Comparison of ENCODE assay signal across 27 cellular contexts in genomic region chr3:146557745-146558144, GRCh38. TPM values are rescaled to one million over a fixed set of nuclear protein-coding genes. Genes with fewer than 3 reads are reported as not detected.
DNase-seq lines count a peak whose midpoint lies in the region; TF ChIP-seq lines count a peak whose summit lies in the region.
"Had no signal": no experiment of that assay in that cellular context is flagged by ENCODE, and none has a peak within 500 bp of the region (broad histone marks: within the 10 kb centered on the region; RNA-seq: fewer than 3 reads in every experiment).

No MANE protein-coding gene starts in this region.

- intact Hi-C loops in lower leg skin (cut with DNase I; ENCODE audit: low total_unique reads): no loop called here

- 90 to 91% methylated on average over 3 to 4 of the region's 4 CpGs for WGBS in endodermal cell (ENCODE audit: insufficient coverage in 1 of 2, insufficient read length in 1 of 2), 2 experiments
- WGBS in lower leg skin, 2 donors: 55 to 67% methylated on average over 4 of the region's 4 CpGs

- H3K4me3 ChIP-seq in endodermal cell (ENCODE audit: low read length): peak overlapping the region; percentile 10
- H3K4me3 ChIP-seq in lower leg skin (ENCODE audit: low read depth, poor library complexity, severe bottlenecking): no peak overlapping the region
- H3K4me3 ChIP-seq: BLaER1 had no signal

- DNase-seq in DMS 273 (lab: John Stamatoyannopoulos, UW; ENCODE audit: unreplicated experiment): peak; percentile 29
- no peak for DNase-seq in DMS 273 treated with DMSO at 0.1 percent for 48 hours (lab: John Stamatoyannopoulos, UW)
- DNase-seq in NOMO-1 treated with DMSO at 0.1 percent for 48 hours (lab: John Stamatoyannopoulos, UW; ENCODE audit: unreplicated experiment): peak; percentile 64
- no peak for DNase-seq in endodermal cell
- DNase-seq in NCI-H187 (lab: John Stamatoyannopoulos, UW): no peak
- DNase-seq in NCI-H1105 (lab: John Stamatoyannopoulos, UW): no peak
- no peak for DNase-seq in lower leg skin (ENCODE audit: low spot score in 2 of 2)
- DNase-seq in occipital lobe (lab: John Stamatoyannopoulos, UW): no peak
- DNase-seq: ACHN; CD8-positive, alpha-beta T cell; GOT3; HCEC 1CT; NCI-H1048; NCI-H1436; NCI-H2029; NCI-H226; NCI-H510A treated with DMSO at 0.1 percent for 48 hours; NCI-H774; PC-3; Right ventricle myocardium superior had no signal

- peaks cover 7% of the 10 kb centered on the region for H3K4me1 Mint-ChIP-seq in endodermal cell

- H3K27ac ChIP-seq in endodermal cell (ENCODE audit: low read depth, low read length): no peak overlapping the region
- H3K27ac ChIP-seq: 22Rv1, BLaER1, KMS-11 had no signal

- H3K9ac ChIP-seq in endodermal cell (ENCODE audit: extremely low read depth, low read length, poor library complexity, severe bottlenecking): no peak overlapping the region
- H3K9ac ChIP-seq: BLaER1, KMS-11 had no signal

- no peaks in the 10 kb centered on the region for H3K27me3 Mint-ChIP-seq in endodermal cell (ENCODE audit: insufficient read depth)

- H3K36me3 ChIP-seq in endodermal cell (ENCODE audit: control insufficient read depth, insufficient read depth, low read length): no peaks in the 10 kb centered on the region
- H3K36me3 ChIP-seq: BLaER1 had no signal

- no peaks in the 10 kb centered on the region for H3K4me1 ChIP-seq in endodermal cell (ENCODE audit: control insufficient read depth, insufficient read depth, low read length)
- H3K4me1 ChIP-seq: BLaER1 had no signal

- H3K27ac Mint-ChIP-seq in endodermal cell: no peak overlapping the region
- H3K27ac Mint-ChIP-seq: CD8-positive, alpha-beta T cell had no signal

- no peaks in the 10 kb centered on the region for H3K36me3 Mint-ChIP-seq in endodermal cell (ENCODE audit: low read depth)
- H3K36me3 Mint-ChIP-seq: CD8-positive, alpha-beta T cell had no signal

- no peaks in the 10 kb centered on the region for H3K27me3 ChIP-seq in endodermal cell (ENCODE audit: control insufficient read depth, insufficient read depth, low read length, poor library complexity, severe bottlenecking)
- H3K27me3 ChIP-seq: BLaER1 had no signal

- no peak overlapping the region for H3K4me3 Mint-ChIP-seq in endodermal cell
- H3K4me3 Mint-ChIP-seq: CD8-positive, alpha-beta T cell had no signal

- TF ChIP-seq CTCF in endodermal cell (conservative IDR thresholded peaks at IDR 0.05) (no peak), lower leg skin (IDR thresholded peaks at IDR 0.05) (no peak)

- H3K9me3 ChIP-seq in endodermal cell (ENCODE audit: control insufficient read depth, low read length): peaks cover 37% of the 10 kb centered on the region
- H3K9me3 ChIP-seq: BLaER1 had no signal

- no peak for TF ChIP-seq POLR2A in lower leg skin (IDR thresholded peaks at IDR 0.05)

- H3K9me3 Mint-ChIP-seq in endodermal cell: peaks cover 22% of the 10 kb centered on the region
- H3K9me3 Mint-ChIP-seq: CD8-positive, alpha-beta T cell had no signal

RNA-seq across cellular contexts. Expression of gene PLSCR1, which starts 13.3 kb away (rescaled TPM):
- total RNA-seq in endodermal cell: 100 to 1,000 TPM; 189 to 250 TPM
- 40.4 TPM for polyA plus RNA-seq in endodermal cell (2013, experiment 1 of 2)
- polyA plus RNA-seq in endodermal cell (2013, experiment 2 of 2): 42.9 TPM
- 10 to 100 TPM; 23.8 to 34.4 (median 26.4) TPM for total RNA-seq in lower leg skin
- total RNA-seq in occipital lobe: 11.9 TPM

RNA-seq across cellular contexts. Expression of gene PLSCR5, which starts 47.4 kb away (rescaled TPM):
- total RNA-seq in endodermal cell (not detected), lower leg skin (not detected), occipital lobe (not detected)
- polyA plus RNA-seq in endodermal cell (2013, experiment 1 of 2): 0.32 TPM
- 0.17 TPM for polyA plus RNA-seq in endodermal cell (2013, experiment 2 of 2)
- total RNA-seq: CD8-positive, alpha-beta T cell; Daoy; HT1080; PC-3; Right ventricle myocardium superior; RPMI7951; SK-MEL-5 had no signal

Comparison
In these comparisons a context has a peak if more than half of its experiments do, and no peak if none do; other contexts are left out.
1. DNase-seq: peak in DMS 273 (single experiment) and NOMO-1 treated with DMSO at 0.1 percent for 48 hours (single experiment); none in DMS 273 treated with DMSO at 0.1 percent for 48 hours (single experiment), endodermal cell (single experiment), NCI-H187 (0 of 2), NCI-H1105 (single experiment), lower leg skin (0 of 2) and occipital lobe (single experiment).
2. RNA of gene PLSCR1, which starts 13.3 kb away (total RNA-seq): 189 to 250 TPM in endodermal cell; 23.8 to 34.4 TPM in lower leg skin and 11.9 TPM in occipital lobe (single experiment); every median in the first group is over 4 times any median in the second.